24 cellular contexts compared by ENCODE assay signal in the genomic region with DNA sequence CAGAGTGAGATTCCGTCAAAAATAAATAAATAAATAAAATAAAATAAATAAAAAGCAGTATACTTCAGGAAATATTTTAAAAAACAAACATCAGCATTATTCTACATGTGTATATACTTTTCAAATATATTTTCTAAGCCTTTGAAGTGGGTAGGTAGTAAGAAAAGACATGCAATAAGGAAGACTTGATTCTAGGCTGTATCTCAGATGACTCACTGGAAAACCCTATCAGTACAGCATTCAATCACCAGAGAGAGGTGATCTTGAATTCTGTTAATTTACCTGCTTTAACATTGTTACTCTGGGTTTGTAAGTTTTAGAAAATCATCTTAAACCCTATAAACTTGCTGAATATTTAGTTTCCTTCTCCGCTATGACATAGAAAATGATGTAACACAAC.
A peak's percentile ranks its signal among the peaks of the same experiment; 100 is the strongest.
DNase-seq lines count a peak whose midpoint lies in the region; ATAC-seq and TF ChIP-seq lines count a peak whose summit lies in the region.
"Had no signal": no experiment of that assay in that cellular context is flagged by ENCODE, and none has a peak within 500 bp of the region (broad histone marks: within the 10 kb centered on the region; RNA-seq: fewer than 3 reads in every experiment).

No MANE protein-coding gene starts in this region.

- H3K4me3 ChIP-seq in prostate gland = no peak overlapping the region
- H3K4me3 ChIP-seq in upper lobe of right lung = no peak overlapping the region
- H3K4me3 ChIP-seq in neural progenitor cell = no peak overlapping the region
- H3K4me3 ChIP-seq: ovary, vagina had no signal

- H3K36me3 ChIP-seq in prostate gland (no peaks in the 10 kb centered on the region), upper lobe of right lung (no peaks in the 10 kb centered on the region), neural progenitor cell (no peaks in the 10 kb centered on the region)
- H3K36me3 ChIP-seq: ovary, vagina had no signal

- H3K4me3 Mint-ChIP-seq in activated naive CD8-positive, alpha-beta T cell treated with anti-CD3 and anti-CD28 coated beads, Interleukin-2, amount 50 U/mL, for 24 hours = no peak overlapping the region
- H3K4me3 Mint-ChIP-seq in activated naive CD8-positive, alpha-beta T cell treated with anti-CD3 and anti-CD28 coated beads for 36 hours = no peak overlapping the region
- peak overlapping the region; percentile 23 for H3K4me3 Mint-ChIP-seq in activated T-helper 17 cell treated with anti-CD3 and anti-CD28 coated beads, Interleukin-2, amount 50 U/mL, for 72 hours
- no peak overlapping the region for H3K4me3 Mint-ChIP-seq in neural progenitor cell
- H3K4me3 Mint-ChIP-seq: CD4-positive, CD25-positive, alpha-beta regulatory T cell; central memory CD8-positive, alpha-beta T cell; natural killer cell had no signal

- intact Hi-C loops in prostate gland (cut with DNase I) = loop anchor here (5.0 kb wide), 1 partner anchor 97 kb away; no protein-coding TSS in a partner anchor
- intact Hi-C loops in upper lobe of right lung (cut with DNase I) = no loop called here

- no peak for TF ChIP-seq POLR2A in prostate gland (IDR thresholded peaks at IDR 0.05)

- no peaks in the 10 kb centered on the region for H3K79me2 ChIP-seq in neural progenitor cell (ENCODE audit: low read depth)

- H3K4me2 ChIP-seq in neural progenitor cell = no peak overlapping the region

- no peaks in the 10 kb centered on the region for H4K20me1 ChIP-seq in neural progenitor cell (ENCODE audit: low read depth)

- no peak overlapping the region for H3K27ac Mint-ChIP-seq in activated naive CD8-positive, alpha-beta T cell treated with anti-CD3 and anti-CD28 coated beads, Interleukin-2, amount 50 U/mL, for 24 hours
- H3K27ac Mint-ChIP-seq in activated naive CD8-positive, alpha-beta T cell treated with anti-CD3 and anti-CD28 coated beads for 36 hours = no peak overlapping the region
- H3K27ac Mint-ChIP-seq in activated T-helper 17 cell treated with anti-CD3 and anti-CD28 coated beads, Interleukin-2, amount 50 U/mL, for 72 hours = peak overlapping the region; percentile 34
- no peak overlapping the region for H3K27ac Mint-ChIP-seq in neural progenitor cell
- H3K27ac Mint-ChIP-seq: CD4-positive, CD25-positive, alpha-beta regulatory T cell; natural killer cell had no signal

- no peaks in the 10 kb centered on the region for H3K4me1 ChIP-seq in prostate gland (replicated peaks)
- H3K4me1 ChIP-seq in upper lobe of right lung = peaks cover 34% of the 10 kb centered on the region
- no peaks in the 10 kb centered on the region for H3K4me1 ChIP-seq in neural progenitor cell

- H3K9ac ChIP-seq in neural progenitor cell = no peak overlapping the region

- no peaks in the 10 kb centered on the region for H3K36me3 Mint-ChIP-seq in activated naive CD8-positive, alpha-beta T cell treated with anti-CD3 and anti-CD28 coated beads, Interleukin-2, amount 50 U/mL, for 24 hours (ENCODE audit: low read depth)
- no peaks in the 10 kb centered on the region for H3K36me3 Mint-ChIP-seq in activated naive CD8-positive, alpha-beta T cell treated with anti-CD3 and anti-CD28 coated beads for 36 hours
- H3K36me3 Mint-ChIP-seq in activated T-helper 17 cell treated with anti-CD3 and anti-CD28 coated beads, Interleukin-2, amount 50 U/mL, for 72 hours (ENCODE audit: low read depth) = peaks cover 35% of the 10 kb centered on the region
- H3K36me3 Mint-ChIP-seq in neural progenitor cell = peaks cover 5% of the 10 kb centered on the region
- H3K36me3 Mint-ChIP-seq: natural killer cell had no signal

- no peak for DNase-seq in activated naive CD8-positive, alpha-beta T cell treated with anti-CD3 and anti-CD28 coated beads, Interleukin-2, amount 50 U/mL, for 24 hours
- no peak for DNase-seq in activated naive CD8-positive, alpha-beta T cell treated with anti-CD3 and anti-CD28 coated beads for 36 hours
- DNase-seq in prostate gland (ENCODE audit: low spot score) (no peak), upper lobe of right lung (no peak), NCI-H510A treated with DMSO at 0.1 percent for 48 hours (lab: John Stamatoyannopoulos, UW) (no peak), neural progenitor cell (ENCODE audit: low spot score) (no peak), NCI-H446 (lab: John Stamatoyannopoulos, UW) (no peak)
- DNase-seq: activated CD4-positive, alpha-beta T cell treated with anti-CD3 and anti-CD28 coated beads, Interleukin-2, amount 50 U/mL, for 4 hours; activated naive CD4-positive, alpha-beta T cell treated with Interleukin-2 at 50 U/mL for 16 hours; aorta; DMS153; GDM1; GOT3; kidney glomerular epithelial cell; natural killer cell; NCI-H1436; NCI-H2171 treated with DMSO at 0.1 percent for 48 hours; SHP77 treated with DMSO at 0.1 percent for 48 hours; stimulated activated naive CD4-positive, alpha-beta T cell had no signal

- no peaks in the 10 kb centered on the region for H3K27me3 Mint-ChIP-seq in activated naive CD8-positive, alpha-beta T cell treated with anti-CD3 and anti-CD28 coated beads, Interleukin-2, amount 50 U/mL, for 24 hours
- H3K27me3 Mint-ChIP-seq in activated naive CD8-positive, alpha-beta T cell treated with anti-CD3 and anti-CD28 coated beads for 36 hours = peaks cover 5% of the 10 kb centered on the region
- H3K27me3 Mint-ChIP-seq in activated T-helper 17 cell treated with anti-CD3 and anti-CD28 coated beads, Interleukin-2, amount 50 U/mL, for 72 hours = no peaks in the 10 kb centered on the region
- H3K27me3 Mint-ChIP-seq in neural progenitor cell (ENCODE audit: insufficient read depth, low read depth) = peaks cover 2% of the 10 kb centered on the region
- H3K27me3 Mint-ChIP-seq: CD4-positive, CD25-positive, alpha-beta regulatory T cell had no signal

- no peaks in the 10 kb centered on the region for H3K27me3 ChIP-seq in prostate gland (replicated peaks; ENCODE audit: insufficient read depth)
- H3K27me3 ChIP-seq in upper lobe of right lung = no peaks in the 10 kb centered on the region
- H3K27me3 ChIP-seq in neural progenitor cell = no peaks in the 10 kb centered on the region
- H3K27me3 ChIP-seq: ovary, vagina had no signal

- no peaks in the 10 kb centered on the region for H3K9me3 Mint-ChIP-seq in activated naive CD8-positive, alpha-beta T cell treated with anti-CD3 and anti-CD28 coated beads, Interleukin-2, amount 50 U/mL, for 24 hours
- H3K9me3 Mint-ChIP-seq in activated naive CD8-positive, alpha-beta T cell treated with anti-CD3 and anti-CD28 coated beads for 36 hours = no peaks in the 10 kb centered on the region
- no peaks in the 10 kb centered on the region for H3K9me3 Mint-ChIP-seq in activated T-helper 17 cell treated with anti-CD3 and anti-CD28 coated beads, Interleukin-2, amount 50 U/mL, for 72 hours
- no peaks in the 10 kb centered on the region for H3K9me3 Mint-ChIP-seq in neural progenitor cell
- H3K9me3 Mint-ChIP-seq: CD4-positive, CD25-positive, alpha-beta regulatory T cell; central memory CD8-positive, alpha-beta T cell; natural killer cell had no signal

- no peak for TF ChIP-seq CTCF in prostate gland (IDR thresholded peaks at IDR 0.05)
- TF ChIP-seq CTCF in upper lobe of right lung (IDR thresholded peaks at IDR 0.05) = no peak
- no peak for TF ChIP-seq CTCF in neural progenitor cell (IDR thresholded peaks at IDR 0.05)

- peaks cover 11% of the 10 kb centered on the region for H3K4me1 Mint-ChIP-seq in activated naive CD8-positive, alpha-beta T cell treated with anti-CD3 and anti-CD28 coated beads, Interleukin-2, amount 50 U/mL, for 24 hours
- H3K4me1 Mint-ChIP-seq in activated naive CD8-positive, alpha-beta T cell treated with anti-CD3 and anti-CD28 coated beads for 36 hours = peaks cover 10% of the 10 kb centered on the region
- H3K4me1 Mint-ChIP-seq in activated T-helper 17 cell treated with anti-CD3 and anti-CD28 coated beads, Interleukin-2, amount 50 U/mL, for 72 hours = peaks cover 28% of the 10 kb centered on the region
- no peaks in the 10 kb centered on the region for H3K4me1 Mint-ChIP-seq in neural progenitor cell
- H3K4me1 Mint-ChIP-seq: central memory CD8-positive, alpha-beta T cell had no signal

- H2AFZ ChIP-seq in neural progenitor cell (replicated peaks) = no peak overlapping the region

- ATAC-seq in activated naive CD8-positive, alpha-beta T cell treated with anti-CD3 and anti-CD28 coated beads, Interleukin-2, amount 50 U/mL, for 24 hours = peak; percentile 68
- peak; percentile 77 for ATAC-seq in activated T-helper 17 cell treated with anti-CD3 and anti-CD28 coated beads, Interleukin-2, amount 50 U/mL, for 72 hours (replicated peaks)
- no peak for ATAC-seq in upper lobe of right lung

- H3K27ac ChIP-seq in prostate gland = peak overlapping the region; percentile 14 to 48
- peak overlapping the region; percentile 62 for H3K27ac ChIP-seq in upper lobe of right lung
- no peak overlapping the region for H3K27ac ChIP-seq in neural progenitor cell
- H3K27ac ChIP-seq: ovary, vagina had no signal

- WGBS in prostate gland = 94% methylated on average over 2 of the region's 2 CpGs

- no peaks in the 10 kb centered on the region for H3K9me3 ChIP-seq in prostate gland
- H3K9me3 ChIP-seq in upper lobe of right lung = no peaks in the 10 kb centered on the region
- H3K9me3 ChIP-seq in neural progenitor cell (ENCODE audit: low read depth) = no peaks in the 10 kb centered on the region
- H3K9me3 ChIP-seq: ovary, vagina had no signal

- no peaks in the 10 kb centered on the region for H3F3A ChIP-seq in neural progenitor cell (ENCODE audit: low read depth)
